In the genomic region with DNA sequence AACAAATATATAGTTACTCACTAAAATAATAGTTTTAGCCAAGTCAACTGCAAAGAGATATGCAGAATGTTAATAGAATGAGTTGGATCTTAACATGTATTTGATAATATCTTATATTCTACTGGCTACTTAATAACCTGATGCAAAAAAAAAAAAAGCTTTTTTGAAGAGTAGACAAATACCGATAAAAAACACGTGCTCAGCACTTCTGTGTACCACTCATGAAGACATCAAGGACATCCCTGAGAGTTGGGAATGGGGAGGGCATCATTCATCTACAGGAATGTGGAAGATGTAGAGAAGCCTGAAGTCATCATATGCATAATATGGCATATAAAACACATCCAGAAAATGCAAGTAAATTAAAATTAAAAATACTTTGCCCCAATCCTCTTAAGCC, we compare ENCODE assay signal across 8 cellular contexts. TPM values are rescaled to one million over a fixed set of nuclear protein-coding genes. Genes with fewer than 3 reads are reported as not detected.
"Had no signal": no experiment of that assay in that cellular context is flagged by ENCODE, and none has a peak within 500 bp of the region (broad histone marks: within the 10 kb centered on the region; RNA-seq: fewer than 3 reads in every experiment).

No MANE protein-coding gene starts in this region.

- FAIRE-seq: GM12878, GM12891, GM12892, GM18507, GM19239 had no signal

- ATAC-seq: GM12878 had no signal

- DNase-seq: GDM1, GF-D8 had no signal

- H3K4me3 ChIP-seq: GM12878 had no signal

RNA-seq across cellular contexts. Expression of a gene that starts 43.2 kb away (rescaled TPM):
- total RNA-seq: G401 had no signal
